1 cellular context compared by ENCODE assay signal in the genomic region with DNA sequence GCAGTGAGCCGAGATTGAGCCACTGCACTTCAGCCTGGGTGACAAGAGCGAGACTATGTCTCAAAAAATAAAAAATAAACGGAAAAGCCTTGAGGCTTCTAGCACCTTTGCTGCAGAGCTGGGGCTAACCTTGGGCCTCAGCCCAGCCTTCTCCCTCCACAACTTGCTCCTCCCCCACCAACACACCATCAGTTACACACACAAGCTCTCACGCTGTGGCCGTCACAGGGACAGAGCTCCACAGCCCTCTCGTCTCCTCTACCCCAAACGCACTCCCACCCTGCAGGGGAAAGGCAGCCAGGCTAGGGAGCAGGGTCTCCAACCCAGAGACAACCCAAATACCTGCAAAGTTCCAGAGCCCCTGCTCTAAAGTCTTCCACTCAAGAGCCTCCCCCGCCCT.
TF ChIP-seq lines count a peak whose summit lies in the region.

No MANE protein-coding gene starts in this region.

TF ChIP-seq in H1, 55 proteins besides CTCF, POLR2A, EP300 and RAD21:
- TF ChIP-seq MAFK (IDR thresholded peaks at IDR 0.05; ENCODE audit: low read depth, low read length) (no peak), CEBPB (IDR thresholded peaks at IDR 0.05; ENCODE audit: low read depth, low read length) (no peak), BRCA1 (IDR thresholded peaks at IDR 0.05; ENCODE audit: low read depth, low read length) (no peak), POLR2AphosphoS5 (IDR thresholded peaks at IDR 0.05; ENCODE audit: low read depth, low read length) (no peak), SP4 (IDR thresholded peaks at IDR 0.05; ENCODE audit: low read length) (no peak), CHD2 (IDR thresholded peaks at IDR 0.05; ENCODE audit: low read length) (no peak), SAP30 (IDR thresholded peaks at IDR 0.05; ENCODE audit: insufficient read depth, insufficient replicate concordance, low read length) (no peak), SP2 (IDR thresholded peaks at IDR 0.05; ENCODE audit: low read length) (no peak), SP1 (IDR thresholded peaks at IDR 0.05; ENCODE audit: low read depth, low read length) (no peak), CBX5 (IDR thresholded peaks at IDR 0.05; ENCODE audit: low read depth, low read length) (no peak), TCF12 (IDR thresholded peaks at IDR 0.05; ENCODE audit: low read depth, low read length) (no peak), PHF8 (conservative IDR thresholded peaks at IDR 0.05; ENCODE audit: low read depth, low read length) (no peak), RNF2 (IDR thresholded peaks at IDR 0.05; ENCODE audit: borderline replicate concordance, low read depth, low read length, missing control alignments, poor library complexity, severe bottlenecking) (no peak), NRF1 (IDR thresholded peaks at IDR 0.05; ENCODE audit: low read depth, low read length) (no peak), ASH2L (IDR thresholded peaks at IDR 0.05; ENCODE audit: low read length) (no peak), POU5F1 (IDR thresholded peaks at IDR 0.05; ENCODE audit: low read depth, low read length) (no peak)
- TF ChIP-seq, protein P1, sequence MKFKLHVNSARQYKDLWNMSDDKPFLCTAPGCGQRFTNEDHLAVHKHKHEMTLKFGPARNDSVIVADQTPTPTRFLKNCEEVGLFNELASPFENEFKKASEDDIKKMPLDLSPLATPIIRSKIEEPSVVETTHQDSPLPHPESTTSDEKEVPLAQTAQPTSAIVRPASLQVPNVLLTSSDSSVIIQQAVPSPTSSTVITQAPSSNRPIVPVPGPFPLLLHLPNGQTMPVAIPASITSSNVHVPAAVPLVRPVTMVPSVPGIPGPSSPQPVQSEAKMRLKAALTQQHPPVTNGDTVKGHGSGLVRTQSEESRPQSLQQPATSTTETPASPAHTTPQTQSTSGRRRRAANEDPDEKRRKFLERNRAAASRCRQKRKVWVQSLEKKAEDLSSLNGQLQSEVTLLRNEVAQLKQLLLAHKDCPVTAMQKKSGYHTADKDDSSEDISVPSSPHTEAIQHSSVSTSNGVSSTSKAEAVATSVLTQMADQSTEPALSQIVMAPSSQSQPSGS (IDR thresholded peaks at IDR 0.05; ENCODE audit: low read length) = no peak
